15 cellular contexts compared by ENCODE assay signal in genomic region chr5:24547127-24547526, GRCh38.
A peak's percentile ranks its signal among the peaks of the same experiment; 100 is the strongest.
DNase-seq lines count a peak whose midpoint lies in the region; TF ChIP-seq lines count a peak whose summit lies in the region.
"Had no signal": no experiment of that assay in that cellular context is flagged by ENCODE, and none has a peak within 500 bp of the region (broad histone marks: within the 10 kb centered on the region; RNA-seq: fewer than 3 reads in every experiment).

No MANE protein-coding gene starts in this region.

- H3K27ac ChIP-seq in mammary epithelial cell (ENCODE audit: insufficient read depth, low read depth, low read length) (no peak overlapping the region), tibial artery (no peak overlapping the region), ascending aorta (no peak overlapping the region)
- H3K27ac ChIP-seq: HL-60, left ventricle myocardium inferior, psoas muscle had no signal

- H2AFZ ChIP-seq in mammary epithelial cell (ENCODE audit: low read depth, low read length) = no peak overlapping the region

- H3K4me2 ChIP-seq in mammary epithelial cell (ENCODE audit: insufficient read depth, low read depth, low read length) = no peak overlapping the region

- in situ Hi-C loops in mammary epithelial cell (cut with MboI; ENCODE audit: low sequenced_read_pairs in 2 of 2) = no loop called here

- H3K9me3 ChIP-seq in mammary epithelial cell (replicated peaks; ENCODE audit: insufficient read depth, low read length) = no peaks in the 10 kb centered on the region
- H3K9me3 ChIP-seq in tibial artery = no peaks in the 10 kb centered on the region
- H3K9me3 ChIP-seq in ascending aorta = no peaks in the 10 kb centered on the region
- H3K9me3 ChIP-seq: left ventricle myocardium inferior, psoas muscle had no signal

- dilution Hi-C loops in mammary epithelial cell (cut with HindIII; ENCODE audit: low sequenced_read_pairs) = no loop called here

- no peaks in the 10 kb centered on the region for H3K79me2 ChIP-seq in mammary epithelial cell (ENCODE audit: insufficient read depth, low read length)

- DNase-seq in DMS53 treated with DMSO at 0.1 percent for 48 hours (lab: John Stamatoyannopoulos, UW; ENCODE audit: unreplicated experiment) (peak; percentile 72), NCI-H146 treated with DMSO at 0.1 percent for 48 hours (lab: John Stamatoyannopoulos, UW; ENCODE audit: unreplicated experiment) (peak; percentile 44), NCI-H748 (lab: John Stamatoyannopoulos, UW; ENCODE audit: unreplicated experiment) (peak; percentile 99), left kidney (ENCODE audit: low read depth, low spot score) (peak; percentile 41), SW 1271 (lab: John Stamatoyannopoulos, UW) (no peak), mammary epithelial cell (no peak), tibial artery (no peak), ascending aorta (ENCODE audit: low spot score in 2 of 2) (no peak)
- DNase-seq: activated CD4-positive, CD25-positive, alpha-beta regulatory T cell; KBM-7; left ventricle myocardium inferior; naive B cell; psoas muscle; stimulated activated naive CD4-positive, alpha-beta T cell had no signal

- CTCF ChIA-PET in mammary epithelial cell (lab: Charles Lee; ENCODE audit: low non-redundant PET) = no interaction called here

- no peaks in the 10 kb centered on the region for H4K20me1 ChIP-seq in mammary epithelial cell (ENCODE audit: insufficient read depth, low read length)

- 6% methylated on average over 2 of the region's 2 CpGs for WGBS in mammary epithelial cell (ENCODE audit: low coverage, missing lambda C conversion rate)

- H3K4me1 ChIP-seq in mammary epithelial cell (ENCODE audit: insufficient read depth, low read length) (no peaks in the 10 kb centered on the region), tibial artery (no peaks in the 10 kb centered on the region), ascending aorta (no peaks in the 10 kb centered on the region)
- H3K4me1 ChIP-seq: left ventricle myocardium inferior, psoas muscle had no signal

- no TSS peak for BruUV-seq in mammary epithelial cell (replicated peaks; lab: Mats Ljungman, UMichigan)

- H3K27me3 ChIP-seq in mammary epithelial cell (ENCODE audit: insufficient read depth, low read length) (no peaks in the 10 kb centered on the region), tibial artery (no peaks in the 10 kb centered on the region), ascending aorta (no peaks in the 10 kb centered on the region)

- TF ChIP-seq CTCF in mammary epithelial cell (conservative IDR thresholded peaks at IDR 0.05 in 1 of 2, IDR thresholded peaks at IDR 0.05 in 1 of 2; ENCODE audit: extremely low read depth in 1 of 2, insufficient read depth in 1 of 2, low read depth in 1 of 2, low read length in 2 of 2) (no peak), tibial artery (IDR thresholded peaks at IDR 0.05) (no peak), ascending aorta (IDR thresholded peaks at IDR 0.05) (no peak)

- intact Hi-C loops in mammary epithelial cell (cut with micrococcal nuclease) = no loop called here
- intact Hi-C loops in tibial artery (cut with DNase I; ENCODE audit: low total_unique reads) = no loop called here
- intact Hi-C loops in ascending aorta (cut with DNase I) = no loop called here

- no peak overlapping the region for H3K9ac ChIP-seq in mammary epithelial cell (ENCODE audit: insufficient read depth, low read length)

- H3K4me3 ChIP-seq in mammary epithelial cell (replicated peaks in 1 of 3; ENCODE audit: insufficient read depth in 1 of 3, low read depth in 2 of 3, low read length in 3 of 3) (no peak overlapping the region), tibial artery (no peak overlapping the region), ascending aorta (no peak overlapping the region)
- H3K4me3 ChIP-seq: left ventricle myocardium inferior, psoas muscle had no signal

- H3K36me3 ChIP-seq in mammary epithelial cell (ENCODE audit: insufficient read depth, low read length) (no peaks in the 10 kb centered on the region), tibial artery (no peaks in the 10 kb centered on the region), ascending aorta (no peaks in the 10 kb centered on the region)
- H3K36me3 ChIP-seq: left ventricle myocardium inferior had no signal

Comparison
In these comparisons a context has a peak if more than half of its experiments do, and no peak if none do; other contexts are left out.
1. DNase-seq: peak in DMS53 treated with DMSO at 0.1 percent for 48 hours (single experiment), NCI-H146 treated with DMSO at 0.1 percent for 48 hours (single experiment), NCI-H748 (single experiment) and left kidney (single experiment); none in SW 1271 (0 of 2), mammary epithelial cell (single experiment), tibial artery (0 of 2) and ascending aorta (0 of 2).